ENCODE assay signal across 21 cellular contexts in the genomic region with DNA sequence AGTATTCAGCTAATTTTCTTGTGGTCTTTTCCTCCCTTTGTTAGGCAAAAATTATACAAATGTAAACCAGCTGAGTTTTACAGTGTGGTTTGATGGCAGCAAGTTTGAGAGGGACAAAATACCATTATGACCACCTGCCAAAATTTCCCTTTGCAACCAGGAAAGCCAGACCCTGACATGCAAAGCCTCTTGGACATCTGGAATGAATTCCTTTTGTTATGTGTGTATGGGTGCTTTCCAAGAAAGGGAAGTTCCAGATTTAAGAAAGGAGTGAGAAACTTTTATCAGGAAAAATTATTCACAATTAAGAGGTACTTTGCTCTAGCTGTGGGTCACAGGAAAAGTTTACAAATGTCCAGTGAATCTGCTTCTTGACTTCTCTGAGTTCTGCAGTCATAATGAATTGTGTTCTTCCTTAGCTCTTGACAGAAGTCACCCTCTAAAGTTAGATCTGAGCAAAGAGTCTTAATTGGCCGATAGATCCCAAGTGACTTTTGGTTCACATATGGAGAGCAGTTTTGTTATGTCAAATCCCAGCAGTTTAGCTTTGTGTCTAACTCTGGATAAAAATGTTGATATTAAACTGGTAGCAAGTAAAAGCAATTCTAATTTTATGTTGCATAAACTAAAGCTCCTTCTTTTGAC.
DNase-seq lines count a peak whose midpoint lies in the region; ATAC-seq, FAIRE-seq and TF ChIP-seq lines count a peak whose summit lies in the region.
"Had no signal": no experiment of that assay in that cellular context is flagged by ENCODE, and none has a peak within 500 bp of the region (broad histone marks: within the 10 kb centered on the region; RNA-seq: fewer than 3 reads in every experiment).

No MANE protein-coding gene starts in this region.

- H3K4me1 Mint-ChIP-seq in osteocyte (ENCODE audit: unreplicated experiment): peaks cover 56% of the 10 kb centered on the region

- ATAC-seq in HG03565 (IDR thresholded peaks at IDR 0.05; ENCODE audit: unreplicated experiment): no peak
- ATAC-seq: activated CD4-positive, CD25-positive, alpha-beta regulatory T cell treated with anti-CD3 and anti-CD28 coated beads, Interleukin-2, amount 50 U/mL, for 24 hours; pancreas had no signal

- no peaks in the 10 kb centered on the region for H3K36me3 Mint-ChIP-seq in osteocyte (ENCODE audit: unreplicated experiment)

- peak overlapping the region; percentile 64 for H3K27ac Mint-ChIP-seq in osteocyte (ENCODE audit: unreplicated experiment)
- H3K27ac Mint-ChIP-seq: dendritic cell treated with granulocyte-macrophage colony-stimulating factor and Interleukin-4, amounts not matched to agents 40 ng/mL and 50 ng/mL, for 4 days; T-helper 2 cell treated with Interferon-gamma antibody and Interleukin-4, amounts not matched to agents 5 μg/mL and 100 μg/mL, for 36 hours had no signal

- H3K27me3 Mint-ChIP-seq in osteocyte (ENCODE audit: unreplicated experiment): no peaks in the 10 kb centered on the region

- no peak for TF ChIP-seq CTCF in osteocyte (IDR thresholded peaks at IDR 0.05)
- no peak for TF ChIP-seq CTCF in GM10266 (IDR thresholded peaks at IDR 0.05; ENCODE audit: control insufficient read depth, insufficient read depth, low read depth, missing control alignments)

- peak; percentile 53 for FAIRE-seq in endometrium (lab: Jason Lieb, UNC)
- FAIRE-seq: kidney, pancreas had no signal

- no peaks in the 10 kb centered on the region for H3K9me3 Mint-ChIP-seq in osteocyte (ENCODE audit: unreplicated experiment)
- H3K9me3 Mint-ChIP-seq: dendritic cell treated with granulocyte-macrophage colony-stimulating factor and Interleukin-4, amounts not matched to agents 40 ng/mL and 50 ng/mL, for 4 days; T-helper 2 cell treated with Interferon-gamma antibody and Interleukin-4, amounts not matched to agents 5 μg/mL and 100 μg/mL, for 36 hours had no signal

- H3K4me3 Mint-ChIP-seq in osteocyte (ENCODE audit: unreplicated experiment): no peak overlapping the region
- H3K4me3 Mint-ChIP-seq: dendritic cell treated with granulocyte-macrophage colony-stimulating factor and Interleukin-4, amounts not matched to agents 40 ng/mL and 50 ng/mL, for 4 days; T-helper 2 cell treated with Interferon-gamma antibody and Interleukin-4, amounts not matched to agents 5 μg/mL and 100 μg/mL, for 36 hours had no signal

- DNase-seq in GM04504 (ENCODE audit: low read depth) (peak; percentile 48), NCI-H69 (lab: John Stamatoyannopoulos, UW) (peak; percentile 45), osteocyte (ENCODE audit: extremely low spot score, unreplicated experiment) (no peak), cerebellar nuclear complex (lab: John Stamatoyannopoulos, UW) (no peak), GM10266 (ENCODE audit: extremely low spot score) (no peak)
- DNase-seq in stimulated activated CD4-positive, alpha-beta T cell treated with anti-CD3 and anti-CD28 coated beads, Interleukin-4, amount 100 ng/mL, for 24 hours: no peak
- DNase-seq: activated CD8-positive, alpha-beta memory T cell treated with anti-CD3 and anti-CD28 coated beads, Interleukin-2, amount 50 U/mL, for 4 hours; activated gamma-delta T cell; anterior cingulate cortex; DMS53; KG1; kidney; NCI-H1417; pancreas; SHP77 treated with DMSO at 0.1 percent for 48 hours; trophoblast cell had no signal

Comparison
In these comparisons a context has a peak if more than half of its experiments do, and no peak if none do; other contexts are left out.
1. DNase-seq: peak in GM04504 (single experiment) and NCI-H69 (single experiment); none in osteocyte (single experiment), cerebellar nuclear complex (0 of 2), GM10266 (single experiment) and stimulated activated CD4-positive, alpha-beta T cell treated with anti-CD3 and anti-CD28 coated beads, Interleukin-4, amount 100 ng/mL, for 24 hours (single experiment).